In genomic region chr5:168157141-168157540, GRCh38 we compare ENCODE assay signal across 8 cellular contexts.
"Had no signal": no experiment of that assay in that cellular context is flagged by ENCODE, and none has a peak within 500 bp of the region (broad histone marks: within the 10 kb centered on the region; RNA-seq: fewer than 3 reads in every experiment).

No MANE protein-coding gene starts in this region.

- FAIRE-seq: G401.6, GM12878, GM12891, GM12892, GM18507, GM19239 had no signal

- ATAC-seq: GM12878 had no signal

- H3K4me3 ChIP-seq: GM12878 had no signal

- DNase-seq: GDM1, GF-D8 had no signal
